19 cellular contexts compared by ENCODE assay signal in the genomic region with DNA sequence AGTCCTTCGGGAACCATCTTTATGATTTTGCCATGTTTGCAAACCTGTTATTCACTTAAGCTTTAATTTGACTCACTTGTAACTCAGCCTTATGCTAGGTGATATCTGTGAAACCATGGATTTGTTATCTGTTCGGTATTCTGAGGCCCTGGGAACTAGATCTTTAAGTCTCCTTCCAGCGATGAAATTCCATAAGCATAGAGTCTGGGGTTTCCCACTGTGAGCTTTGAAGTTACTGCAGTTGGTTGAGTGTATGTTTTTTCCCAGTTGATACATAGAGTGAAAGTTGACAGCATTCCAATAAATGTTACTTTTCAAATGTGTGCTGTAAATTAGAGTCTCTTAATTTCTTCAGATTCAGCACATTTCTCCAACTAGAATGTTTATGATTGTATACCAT.
"Had no signal": no experiment of that assay in that cellular context is flagged by ENCODE, and none has a peak within 500 bp of the region (broad histone marks: within the 10 kb centered on the region; RNA-seq: fewer than 3 reads in every experiment).

No MANE protein-coding gene starts in this region.

- H3K4me3 Mint-ChIP-seq: activated naive CD8-positive, alpha-beta T cell treated with anti-CD3 and anti-CD28 coated beads, Interleukin-2, amount 50 U/mL, for 24 hours; memory B cell; neural crest cell had no signal

- H3K9me3 Mint-ChIP-seq: activated naive CD8-positive, alpha-beta T cell treated with anti-CD3 and anti-CD28 coated beads, Interleukin-2, amount 50 U/mL, for 24 hours; memory B cell; neural crest cell; stimulated activated naive CD8-positive, alpha-beta T cell treated with anti-CD3 and anti-CD28 coated beads, Interleukin-15, amount 100 ng/mL, for 72 hours had no signal

- H3K4me3 ChIP-seq: gastrocnemius medialis, heart right ventricle, left lung, ovary, testis, upper lobe of right lung had no signal

- H3K27ac Mint-ChIP-seq: activated naive CD8-positive, alpha-beta T cell treated with anti-CD3 and anti-CD28 coated beads, Interleukin-2, amount 50 U/mL, for 24 hours; memory B cell; stimulated activated naive CD8-positive, alpha-beta T cell treated with anti-CD3 and anti-CD28 coated beads, Interleukin-15, amount 100 ng/mL, for 72 hours had no signal

- H3K36me3 ChIP-seq: gastrocnemius medialis, ovary had no signal

- H3K27ac ChIP-seq: epithelial cell of prostate, gastrocnemius medialis, ovary, testis, upper lobe of right lung had no signal

- DNase-seq: activated CD4-positive, CD25-positive, alpha-beta regulatory T cell treated with anti-CD3 and anti-CD28 coated beads, Interleukin-2, amount 50 U/mL, for 72 hours; activated effector memory CD4-positive, alpha-beta T cell treated with Interleukin-2 at 50 U/mL for 16 hours; activated naive CD8-positive, alpha-beta T cell treated with anti-CD3 and anti-CD28 coated beads, Interleukin-2, amount 50 U/mL, for 24 hours; activated T-cell treated with anti-CD3 and anti-CD28 coated beads for 4 hours; caudate nucleus; cortex of kidney; effector memory CD4-positive, alpha-beta T cell; gastrocnemius medialis; heart right ventricle; left lung; ovary; stimulated activated CD4-positive, alpha-beta T cell treated with anti-CD3 and anti-CD28 coated beads, Interleukin-2, amount 100 ng/mL, for 48 hours; stimulated activated naive CD8-positive, alpha-beta T cell treated with anti-CD3 and anti-CD28 coated beads, Interleukin-15, amount 100 ng/mL, for 72 hours; testis; upper lobe of right lung had no signal

- H3K27me3 ChIP-seq: gastrocnemius medialis, heart right ventricle, left lung, ovary, testis, upper lobe of right lung had no signal

- ATAC-seq: activated naive CD8-positive, alpha-beta T cell treated with anti-CD3 and anti-CD28 coated beads, Interleukin-2, amount 50 U/mL, for 24 hours; gastrocnemius medialis; left lung; SK-N-SH treated with all-trans-retinoic acid at 6 μM for 48 hours; stimulated activated naive CD8-positive, alpha-beta T cell treated with anti-CD3 and anti-CD28 coated beads, Interleukin-15, amount 100 ng/mL, for 72 hours had no signal

- H3K27me3 Mint-ChIP-seq: activated naive CD8-positive, alpha-beta T cell treated with anti-CD3 and anti-CD28 coated beads, Interleukin-2, amount 50 U/mL, for 24 hours; memory B cell; stimulated activated naive CD8-positive, alpha-beta T cell treated with anti-CD3 and anti-CD28 coated beads, Interleukin-15, amount 100 ng/mL, for 72 hours had no signal

- H3K9me3 ChIP-seq: gastrocnemius medialis, heart right ventricle, left lung, ovary, testis, upper lobe of right lung had no signal
